Comparison of ENCODE assay signal across 13 cellular contexts in the genomic region with DNA sequence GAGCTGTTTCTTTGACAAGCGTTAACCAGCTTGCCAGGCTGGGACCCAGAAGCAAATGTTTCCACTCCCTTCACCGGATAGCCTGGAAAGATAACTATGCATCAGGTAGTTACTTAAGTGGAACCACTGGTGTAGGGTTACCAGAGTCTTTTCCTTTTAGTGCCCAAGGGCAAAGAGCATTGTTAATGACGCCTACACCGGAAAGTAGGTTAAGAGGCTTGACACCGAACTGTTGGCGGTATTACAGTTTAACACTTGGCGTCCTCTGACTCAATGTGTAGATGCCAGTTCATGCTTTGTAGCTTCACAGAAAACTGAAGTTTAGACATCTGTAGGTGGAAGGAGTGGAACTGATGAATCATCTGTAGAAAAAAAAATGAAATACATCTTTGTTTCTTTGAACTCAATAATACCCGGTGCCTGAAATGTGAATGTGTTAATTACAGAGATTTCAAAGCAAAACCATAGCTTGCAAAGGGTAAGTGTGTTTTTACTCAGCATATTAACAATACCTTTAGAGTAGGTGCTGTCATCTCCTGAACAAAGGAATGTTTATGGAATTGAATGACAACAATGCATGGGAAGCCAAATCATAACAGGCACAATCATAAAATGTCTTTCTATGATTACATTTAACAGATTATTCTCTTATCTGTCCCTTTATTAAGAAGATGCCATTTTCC.
DNase-seq lines count a peak whose midpoint lies in the region; ATAC-seq and TF ChIP-seq lines count a peak whose summit lies in the region.
"Had no signal": no experiment of that assay in that cellular context is flagged by ENCODE, and none has a peak within 500 bp of the region (broad histone marks: within the 10 kb centered on the region; RNA-seq: fewer than 3 reads in every experiment).

No MANE protein-coding gene starts in this region.

- peak; percentile 49 for ATAC-seq in left lung
- ATAC-seq: HCT116, left lobe of liver had no signal

- DNase-seq in DMS79 treated with DMSO at 0.1 percent for 48 hours (lab: John Stamatoyannopoulos, UW) (peak; percentile 48), HK-2 (ENCODE audit: unreplicated experiment) (peak; percentile 50), amniotic epithelial cell (ENCODE audit: low read depth) (peak; percentile 3), left lung (no peak), GM10248 (ENCODE audit: extremely low spot score) (no peak), KBM-7 (no peak), WERI-Rb-1 (no peak)
- DNase-seq in activated effector memory CD4-positive, alpha-beta T cell treated with Interleukin-2 at 50 U/mL for 16 hours = no peak
- DNase-seq: activated CD4-positive, alpha-beta memory T cell treated with anti-CD3 and anti-CD28 coated beads, Interleukin-2, amount 10 ng/mL, durations not matched to agents 7 days and 5 days; posterior cingulate gyrus; testis had no signal

- CTCF ChIA-PET in GM10248 (lab: Yijun Ruan, JAX) = no interaction called here

- H3K27ac ChIP-seq in left lung (no peak overlapping the region), WERI-Rb-1 (no peak overlapping the region)
- H3K27ac ChIP-seq: testis had no signal

- H3K4me3 ChIP-seq in left lung (no peak overlapping the region), WERI-Rb-1 (ENCODE audit: low read depth, low read length) (no peak overlapping the region)
- H3K4me3 ChIP-seq: testis had no signal

- intact Hi-C loops in left lung (cut with DNase I) = no loop called here

- H3K4me1 ChIP-seq in left lung = no peaks in the 10 kb centered on the region
- H3K4me1 ChIP-seq: testis had no signal

- no peaks in the 10 kb centered on the region for H3K36me3 ChIP-seq in left lung
- H3K36me3 ChIP-seq in WERI-Rb-1 = no peaks in the 10 kb centered on the region

- no peaks in the 10 kb centered on the region for H3K9me3 ChIP-seq in left lung
- H3K9me3 ChIP-seq in WERI-Rb-1 (ENCODE audit: severe bottlenecking) = no peaks in the 10 kb centered on the region
- H3K9me3 ChIP-seq: testis had no signal

- POLR2A ChIA-PET in GM10248 (lab: Yijun Ruan, JAX) = no interaction called here

- no peak for TF ChIP-seq CTCF in left lung (IDR thresholded peaks at IDR 0.05)
- TF ChIP-seq CTCF in GM10248 (IDR thresholded peaks at IDR 0.05; ENCODE audit: control extremely low read depth, extremely low read depth, low read depth, missing control alignments) = no peak
- TF ChIP-seq CTCF in WERI-Rb-1 (IDR thresholded peaks at IDR 0.05; ENCODE audit: low read depth, low read length) = no peak

- H3K27me3 ChIP-seq in left lung = no peaks in the 10 kb centered on the region
- no peaks in the 10 kb centered on the region for H3K27me3 ChIP-seq in WERI-Rb-1 (ENCODE audit: insufficient read depth, low read depth, severe bottlenecking)
- H3K27me3 ChIP-seq: testis had no signal

- in situ Hi-C loops in KBM-7 (cut with MboI; ENCODE audit: low pct_unique_long_range_greater_than_20kb, low sequenced_read_pairs) = no loop called here

Comparison
In these comparisons a context has a peak if more than half of its experiments do, and no peak if none do; other contexts are left out.
1. DNase-seq: peak in DMS79 treated with DMSO at 0.1 percent for 48 hours (single experiment), HK-2 (single experiment) and amniotic epithelial cell (single experiment); none in left lung (0 of 2), activated effector memory CD4-positive, alpha-beta T cell treated with Interleukin-2 at 50 U/mL for 16 hours (single experiment), GM10248 (single experiment), KBM-7 (single experiment) and WERI-Rb-1 (single experiment).